In the genomic region with DNA sequence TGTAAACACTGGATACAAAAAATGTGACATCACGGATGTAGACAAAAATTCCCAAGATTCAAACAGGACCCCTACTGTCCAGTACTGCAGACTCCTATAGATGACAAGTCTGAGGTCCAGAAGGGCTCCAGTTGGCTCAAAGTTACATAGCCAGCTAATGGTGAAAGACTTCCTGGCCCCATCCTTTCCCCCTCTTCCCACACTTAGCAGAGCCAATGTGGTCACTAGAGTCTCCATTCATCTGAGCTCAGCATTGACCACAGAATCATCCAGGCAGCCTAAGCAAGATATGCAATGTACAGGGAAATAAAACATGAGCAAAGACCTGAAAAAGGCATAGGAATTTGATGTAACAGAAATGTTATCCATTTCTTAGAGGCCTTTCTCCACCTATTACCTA, we compare ENCODE assay signal across 24 cellular contexts.
A peak's percentile ranks its signal among the peaks of the same experiment; 100 is the strongest.
DNase-seq lines count a peak whose midpoint lies in the region; ATAC-seq and TF ChIP-seq lines count a peak whose summit lies in the region.
"Had no signal": no experiment of that assay in that cellular context is flagged by ENCODE, and none has a peak within 500 bp of the region (broad histone marks: within the 10 kb centered on the region; RNA-seq: fewer than 3 reads in every experiment).

No MANE protein-coding gene starts in this region.

- WGBS in hepatocyte (ENCODE audit: low lambda C conversion rate, missing lambda C conversion rate) = 88% methylated on average over 1 of the region's 1 CpG

- no peak for ATAC-seq in HG02852 (IDR thresholded peaks at IDR 0.05; ENCODE audit: unreplicated experiment)
- ATAC-seq: psoas muscle had no signal

- DNase-seq in HT1080 (ENCODE audit: low read depth) (peak; percentile 51), astrocyte of the hippocampus (ENCODE audit: low read depth, low spot score) (peak; percentile 73), hepatocyte (ENCODE audit: low spot score) (no peak), nucleus accumbens (lab: John Stamatoyannopoulos, UW) (no peak), ecto neural progenitor cell (ENCODE audit: low spot score) (no peak)
- DNase-seq in activated CD4-positive, alpha-beta T cell treated with anti-CD3 and anti-CD28 coated beads for 4 hours = no peak
- DNase-seq: activated CD4-positive, alpha-beta T cell treated with anti-CD3 and anti-CD28 coated beads, Interleukin-2, amount 50 U/mL, for 48 hours; activated gamma-delta T cell treated with Interleukin-2 at 50 U/mL for 16 hours; adrenal gland; BE2C; effector CD4-positive, alpha-beta T cell; erythroblast; glutamatergic neuron; HFFc6; KBM-7; midbrain; NCI-H187 treated with DMSO at 0.1 percent for 48 hours; psoas muscle; SIG-M5; small intestine; stimulated activated CD4-positive, alpha-beta T cell treated with anti-CD3 and anti-CD28 coated beads, Interleukin-2, amount 100 ng/mL, for 48 hours; transverse colon had no signal

- no peak overlapping the region for H3K4me3 ChIP-seq in hepatocyte
- H3K4me3 ChIP-seq: adrenal gland, psoas muscle, transverse colon had no signal

- no peak for TF ChIP-seq CTCF in hepatocyte (IDR thresholded peaks at IDR 0.05; ENCODE audit: poor library complexity)

- H3K4me2 ChIP-seq in hepatocyte = no peak overlapping the region

- no peaks in the 10 kb centered on the region for H4K20me1 ChIP-seq in hepatocyte (ENCODE audit: insufficient read depth, poor library complexity, severe bottlenecking)

- peaks cover 16% of the 10 kb centered on the region for H3K4me1 ChIP-seq in hepatocyte (ENCODE audit: insufficient read depth)
- H3K4me1 ChIP-seq: BE2C, psoas muscle had no signal

- no peak overlapping the region for H2AFZ ChIP-seq in hepatocyte

- no peaks in the 10 kb centered on the region for H3K36me3 ChIP-seq in hepatocyte (replicated peaks; ENCODE audit: insufficient read depth, low read depth)
- H3K36me3 ChIP-seq: adrenal gland, BE2C, transverse colon had no signal

- no peaks in the 10 kb centered on the region for H3K9me2 ChIP-seq in hepatocyte (replicated peaks; ENCODE audit: insufficient read depth)

- H3K9me3 ChIP-seq in hepatocyte (ENCODE audit: low read depth) = no peaks in the 10 kb centered on the region
- H3K9me3 ChIP-seq: adrenal gland, BE2C, psoas muscle, transverse colon had no signal

- H3K79me2 ChIP-seq in hepatocyte = no peaks in the 10 kb centered on the region

- peak overlapping the region; percentile 31 for H3K27ac ChIP-seq in hepatocyte
- H3K27ac ChIP-seq: adrenal gland, psoas muscle, transverse colon, VCaP had no signal

- no peaks in the 10 kb centered on the region for H3K27me3 ChIP-seq in hepatocyte
- H3K27me3 ChIP-seq: adrenal gland, BE2C, transverse colon had no signal

Comparison
In these comparisons a context has a peak if more than half of its experiments do, and no peak if none do; other contexts are left out.
1. DNase-seq: peak in HT1080 (single experiment) and astrocyte of the hippocampus (single experiment); none in hepatocyte (single experiment), nucleus accumbens (0 of 56), ecto neural progenitor cell (single experiment) and activated CD4-positive, alpha-beta T cell treated with anti-CD3 and anti-CD28 coated beads for 4 hours (0 of 2).